Comparison of ENCODE assay signal across 21 cellular contexts in the genomic region with DNA sequence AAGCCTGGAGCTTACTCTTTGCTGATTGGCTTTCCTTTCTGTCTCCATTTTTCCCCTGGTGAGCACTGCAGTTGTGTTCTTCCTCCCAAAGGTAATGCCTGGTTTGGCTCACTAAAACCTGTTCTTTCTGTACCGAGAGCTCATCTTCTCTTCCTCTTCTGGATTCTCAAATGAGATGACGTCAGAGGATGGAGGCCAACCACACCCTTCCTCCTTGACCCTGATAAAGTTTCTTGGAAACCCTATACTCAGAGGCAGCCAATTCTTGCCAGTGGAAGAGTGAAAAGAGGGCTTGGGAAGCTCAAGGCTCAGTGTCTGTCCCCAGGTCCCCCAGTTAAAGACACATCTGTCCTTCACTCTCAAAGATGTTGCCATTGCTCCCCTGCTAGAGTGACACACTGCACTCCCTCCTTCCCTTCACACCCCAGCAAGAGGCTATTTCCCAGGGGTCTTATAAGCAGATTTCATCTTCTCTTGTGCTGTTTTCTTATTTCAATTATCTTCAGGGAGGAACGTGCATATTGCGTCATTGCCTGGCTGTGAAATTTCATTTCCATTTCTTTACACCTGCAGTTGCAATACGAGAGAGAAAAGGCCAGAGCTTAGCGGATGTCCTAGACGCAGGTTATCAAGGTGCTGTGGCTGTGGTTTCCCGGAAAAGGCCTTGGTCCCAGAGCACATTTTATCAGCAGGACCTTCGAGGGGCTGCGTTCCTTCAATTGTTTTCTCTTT. TPM values are rescaled to one million over a fixed set of nuclear protein-coding genes. Genes with fewer than 3 reads are reported as not detected.
"Had no signal": no experiment of that assay in that cellular context is flagged by ENCODE, and none has a peak within 500 bp of the region (broad histone marks: within the 10 kb centered on the region; RNA-seq: fewer than 3 reads in every experiment).

No MANE protein-coding gene starts in this region.

- H3K9me3 ChIP-seq: pancreas, prostate gland, sigmoid colon, thyroid gland, upper lobe of left lung, vagina had no signal

- H3K27me3 ChIP-seq: hepatocyte, thyroid gland, upper lobe of left lung, vagina had no signal

- H3K4me1 ChIP-seq: pancreas, prostate gland, thyroid gland had no signal

- H3K4me2 ChIP-seq: hepatocyte had no signal

- H3K4me3 ChIP-seq: coronary artery, hepatocyte, pancreas, prostate gland, sigmoid colon, skin epidermis, thyroid gland, upper lobe of left lung, vagina had no signal

- H2AFZ ChIP-seq: hepatocyte had no signal

- ATAC-seq: pancreas had no signal

- H3K36me3 ChIP-seq: pancreas, prostate gland, sigmoid colon, thyroid gland, upper lobe of left lung, vagina had no signal

- H3K27ac ChIP-seq: hepatocyte, pancreas, prostate gland, sigmoid colon, skin epidermis, thyroid gland, upper lobe of left lung, vagina had no signal

- DNase-seq: effector CD4-positive, alpha-beta T cell; endodermal cell; foreskin melanocyte; head of caudate nucleus; mesendoderm; naive B cell; occipital lobe; pancreas; retina; sigmoid colon; stimulated activated naive CD4-positive, alpha-beta T cell treated with Interleukin-2 at 50 U/mL for 16 hours; thyroid gland; upper lobe of left lung had no signal

- FAIRE-seq: endothelial cell of umbilical vein, pancreas had no signal

RNA-seq across cellular contexts. Expression of gene NTF3, which starts 27.3 kb away (rescaled TPM):
- total RNA-seq: dermis microvascular lymphatic vessel endothelial cell, endothelial cell of umbilical vein, kidney epithelial cell, pancreas, thyroid gland had no signal
- polyA plus RNA-seq: endothelial cell of umbilical vein had no signal
